Comparison of ENCODE assay signal across 8 cellular contexts in the genomic region with DNA sequence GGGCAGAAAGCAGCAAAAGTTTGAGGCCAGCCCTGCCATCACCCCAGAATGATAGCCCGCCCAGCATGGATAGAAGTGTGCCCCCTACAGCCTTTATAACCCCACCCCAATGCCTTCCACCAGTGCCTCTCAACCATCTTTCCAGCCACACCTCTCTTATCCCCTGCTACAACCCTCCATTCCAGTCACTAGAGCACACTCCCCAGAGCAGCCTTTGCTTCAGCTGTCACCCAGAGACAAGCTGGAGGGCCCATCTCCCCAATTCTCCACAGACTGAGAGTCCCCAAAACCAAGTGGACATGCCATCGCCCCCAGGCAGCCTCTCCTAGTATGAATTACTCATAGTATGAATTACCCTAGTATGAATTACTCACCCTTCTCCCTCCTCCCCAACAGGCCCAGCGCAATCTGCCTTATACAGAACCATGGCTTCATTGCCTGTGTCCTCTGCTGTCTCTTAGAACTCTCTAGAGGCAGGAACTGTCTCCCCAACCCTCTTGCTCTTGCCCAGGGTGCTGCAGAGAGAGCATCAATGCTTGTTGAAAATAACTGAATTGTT. TPM values are rescaled to one million over a fixed set of nuclear protein-coding genes. Genes with fewer than 3 reads are reported as not detected.
DNase-seq lines count a peak whose midpoint lies in the region; ATAC-seq and TF ChIP-seq lines count a peak whose summit lies in the region.

No MANE protein-coding gene starts in this region.

- H3K4me1 ChIP-seq in HEK293 (ENCODE audit: control insufficient read depth, insufficient read depth, low read length) (peaks cover 44% of the 10 kb centered on the region), right cardiac atrium (ENCODE audit: control insufficient read depth, insufficient read depth, low read length) (peaks cover 66% of the 10 kb centered on the region)

- DNase-seq in activated CD8-positive, alpha-beta T cell treated with anti-CD3 and anti-CD28 coated beads, Interleukin-2, amount 10 ng/mL, durations not matched to agents 7 days and 5 days, result no peak
- DNase-seq in right cardiac atrium (peak in 2 of 3 donors; percentile 12 to 35), germinal center (ENCODE audit: low spot score) (no peak), sciatic nerve (ENCODE audit: low spot score) (no peak), NCI-H2171 (lab: John Stamatoyannopoulos, UW) (no peak), NCI-H2196 treated with DMSO at 0.1 percent for 48 hours (lab: John Stamatoyannopoulos, UW; ENCODE audit: unreplicated experiment) (no peak)

- CTCF ChIA-PET in HEK293 (lab: Yijun Ruan, JAX), result interaction anchor here (1.0 to 1.6 kb wide), 3 partner anchors 95 to 108 kb away, joined by 3 to 13 read pairs (median 3); no protein-coding TSS in a partner anchor
- CTCF ChIA-PET in activated CD8-positive, alpha-beta T cell treated with anti-CD3 and anti-CD28 coated beads, Interleukin-2, amount 10 ng/mL, durations not matched to agents 7 days and 5 days (lab: Charles Lee), result interaction anchor here (0.9 to 3.3 kb wide), 3 partner anchors 10 to 23 kb away, joined by 3 to 32 read pairs (median 4); no protein-coding TSS in a partner anchor

- no peak for TF ChIP-seq CTCF in HEK293 (tag by site-specific recombination; IDR thresholded peaks at IDR 0.05)

- no peaks in the 10 kb centered on the region for H3K9me3 Mint-ChIP-seq in activated CD8-positive, alpha-beta T cell treated with anti-CD3 and anti-CD28 coated beads, Interleukin-2, amount 10 ng/mL, durations not matched to agents 7 days and 5 days (ENCODE audit: insufficient read depth)
- no peaks in the 10 kb centered on the region for H3K9me3 Mint-ChIP-seq in stimulated activated memory B cell treated with anti-CD40 and anti-IgM and Interleukin-4, amounts not matched to agents 10 μg/mL and 1 μg/mL and 100 μg/mL, for 72 hours

- peak overlapping the region; percentile 88 for H3K27ac Mint-ChIP-seq in activated CD8-positive, alpha-beta T cell treated with anti-CD3 and anti-CD28 coated beads, Interleukin-2, amount 10 ng/mL, durations not matched to agents 7 days and 5 days
- peak overlapping the region; percentile 89 for H3K27ac Mint-ChIP-seq in stimulated activated memory B cell treated with anti-CD40 and anti-IgM and Interleukin-4, amounts not matched to agents 10 μg/mL and 1 μg/mL and 100 μg/mL, for 72 hours

- no peaks in the 10 kb centered on the region for H3K27me3 ChIP-seq in right cardiac atrium (ENCODE audit: control insufficient read depth, insufficient read depth)

- peaks cover 71% of the 10 kb centered on the region for H3K36me3 Mint-ChIP-seq in activated CD8-positive, alpha-beta T cell treated with anti-CD3 and anti-CD28 coated beads, Interleukin-2, amount 10 ng/mL, durations not matched to agents 7 days and 5 days (ENCODE audit: low read depth)
- peaks cover 29% of the 10 kb centered on the region for H3K36me3 Mint-ChIP-seq in stimulated activated memory B cell treated with anti-CD40 and anti-IgM and Interleukin-4, amounts not matched to agents 10 μg/mL and 1 μg/mL and 100 μg/mL, for 72 hours

- H3K27ac ChIP-seq in HEK293 (ENCODE audit: extremely low read depth, low read depth, low read length) (no peak overlapping the region), right cardiac atrium (ENCODE audit: low read length) (peak overlapping the region; percentile 77)

- intact Hi-C loops in right cardiac atrium (cut with DNase I) (loop anchor here in 1 of 4 donors (5.0 kb wide), 1 partner anchor 36 kb away; no protein-coding TSS in a partner anchor), sciatic nerve (cut with DNase I) (loop anchor here (10.0 kb wide), 1 partner anchor 48 kb away; no protein-coding TSS in a partner anchor)

- no peaks in the 10 kb centered on the region for H3K27me3 Mint-ChIP-seq in activated CD8-positive, alpha-beta T cell treated with anti-CD3 and anti-CD28 coated beads, Interleukin-2, amount 10 ng/mL, durations not matched to agents 7 days and 5 days (ENCODE audit: low read depth)
- no peaks in the 10 kb centered on the region for H3K27me3 Mint-ChIP-seq in stimulated activated memory B cell treated with anti-CD40 and anti-IgM and Interleukin-4, amounts not matched to agents 10 μg/mL and 1 μg/mL and 100 μg/mL, for 72 hours

- ATAC-seq in activated CD8-positive, alpha-beta T cell treated with anti-CD3 and anti-CD28 coated beads, Interleukin-2, amount 10 ng/mL, durations not matched to agents 7 days and 5 days, result no peak
- ATAC-seq in right cardiac atrium, result no peak
- no peak for ATAC-seq in stimulated activated memory B cell treated with anti-CD40 and anti-IgM and Interleukin-4, amounts not matched to agents 10 μg/mL and 1 μg/mL and 100 μg/mL, for 72 hours
- no peak for ATAC-seq in sciatic nerve

- H3K9me3 ChIP-seq in HEK293 (ENCODE audit: control insufficient read depth, insufficient read depth, low read depth, low read length) (no peaks in the 10 kb centered on the region), right cardiac atrium (ENCODE audit: control insufficient read depth, low read length) (no peaks in the 10 kb centered on the region)

- peaks cover 95% of the 10 kb centered on the region for H3K4me1 Mint-ChIP-seq in activated CD8-positive, alpha-beta T cell treated with anti-CD3 and anti-CD28 coated beads, Interleukin-2, amount 10 ng/mL, durations not matched to agents 7 days and 5 days (ENCODE audit: low read depth)
- H3K4me1 Mint-ChIP-seq in stimulated activated memory B cell treated with anti-CD40 and anti-IgM and Interleukin-4, amounts not matched to agents 10 μg/mL and 1 μg/mL and 100 μg/mL, for 72 hours, result peaks cover 100% of the 10 kb centered on the region

- WGBS in right cardiac atrium, result 88% methylated on average over 3 of the region's 3 CpGs

- POLR2A ChIA-PET in HEK293 (lab: Yijun Ruan, JAX), result interaction anchor here (0.9 to 1.3 kb wide), 5 partner anchors 12 to 35 kb away, joined by 3 to 5 read pairs (median 3); partner anchors contain the start of gene MYH9
- POLR2A ChIA-PET in activated CD8-positive, alpha-beta T cell treated with anti-CD3 and anti-CD28 coated beads, Interleukin-2, amount 10 ng/mL, durations not matched to agents 7 days and 5 days (lab: Charles Lee), result interaction anchor here (1.0 to 3.0 kb wide), 4 partner anchors 15 to 31 kb away, joined by 3 to 17 read pairs (median 4); no protein-coding TSS in a partner anchor

- H3K4me3 Mint-ChIP-seq in activated CD8-positive, alpha-beta T cell treated with anti-CD3 and anti-CD28 coated beads, Interleukin-2, amount 10 ng/mL, durations not matched to agents 7 days and 5 days, result no peak overlapping the region
- H3K4me3 Mint-ChIP-seq in stimulated activated memory B cell treated with anti-CD40 and anti-IgM and Interleukin-4, amounts not matched to agents 10 μg/mL and 1 μg/mL and 100 μg/mL, for 72 hours, result peak overlapping the region; percentile 50

- H3K36me3 ChIP-seq in HEK293 (ENCODE audit: control insufficient read depth in 2 of 2, insufficient read depth in 1 of 2, low read length in 2 of 2), result peaks cover 0 to 7% of the 10 kb centered on the region in 2 experiments; a peak in 1 of 3 replicates

- H3K4me3 ChIP-seq in HEK293 (ENCODE audit: low read depth, low read length) (no peak overlapping the region), right cardiac atrium (ENCODE audit: low read length) (no peak overlapping the region)

TF ChIP-seq in HEK293, 187 proteins besides CTCF, POLR2A, EP300 and RAD21:
- no peak for TF ChIP-seq ZNF792 (tag by site-specific recombination; IDR thresholded peaks at IDR 0.05)
- TF ChIP-seq ZNF341 (tag by site-specific recombination; IDR thresholded peaks at IDR 0.05; ENCODE audit: low read depth), result peak; percentile 91

RNA-seq across cellular contexts. Expression of gene MYH9, which starts 24.9 kb away (rescaled TPM):
- 100 to 1,000 TPM; 857 to 883 TPM for total RNA-seq in activated CD8-positive, alpha-beta T cell treated with anti-CD3 and anti-CD28 coated beads, Interleukin-2, amount 10 ng/mL, durations not matched to agents 7 days and 5 days
- total RNA-seq in right cardiac atrium (100 to 1,000 TPM; 140 to 224 (median 163) TPM), sciatic nerve (973 TPM)
- 92.5 TPM for polyA plus RNA-seq in right cardiac atrium

Comparison
In these comparisons a context has a peak if more than half of its experiments do, and no peak if none do; other contexts are left out.
1. DNase-seq: peak in right cardiac atrium (2 of 3); none in activated CD8-positive, alpha-beta T cell treated with anti-CD3 and anti-CD28 coated beads, Interleukin-2, amount 10 ng/mL, durations not matched to agents 7 days and 5 days (single experiment), germinal center (single experiment), sciatic nerve (single experiment), NCI-H2171 (single experiment) and NCI-H2196 treated with DMSO at 0.1 percent for 48 hours (single experiment).